Comparison of ENCODE assay signal across 8 cellular contexts in the genomic region with DNA sequence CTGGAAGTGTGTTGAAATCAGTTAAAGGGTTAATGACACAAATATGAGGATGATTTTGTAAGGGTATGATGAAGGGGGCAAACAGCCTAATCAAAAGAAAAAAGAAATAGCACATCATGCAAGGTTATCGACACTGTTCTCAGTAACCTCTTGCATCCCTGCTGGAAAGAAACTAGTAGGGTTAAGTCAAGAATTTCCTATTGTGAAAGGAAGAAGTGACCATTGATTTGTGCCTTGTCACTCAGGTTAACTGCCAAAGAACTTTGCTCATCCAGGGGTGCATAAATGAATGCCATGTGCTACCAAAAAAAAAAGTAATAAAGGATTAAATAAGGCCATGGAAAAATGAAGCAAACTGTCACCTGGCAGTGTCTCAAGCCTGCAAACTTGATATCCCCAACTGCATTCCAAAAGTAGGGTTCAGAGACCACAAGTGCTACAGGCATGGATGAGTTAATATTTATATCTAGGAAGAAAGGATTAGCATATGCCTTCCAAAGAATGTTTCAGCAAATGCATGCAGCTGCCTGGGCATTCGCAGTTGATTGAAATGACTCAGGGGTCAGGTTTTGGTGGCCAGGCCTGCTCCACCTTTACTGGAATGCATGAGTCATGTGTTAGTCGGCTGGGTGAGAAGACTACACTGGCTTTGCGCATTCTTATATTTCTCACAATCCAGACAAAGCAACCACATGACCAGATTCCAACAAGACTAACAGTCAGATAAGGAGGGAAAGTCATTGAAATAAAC.
DNase-seq lines count a peak whose midpoint lies in the region; ATAC-seq, FAIRE-seq and TF ChIP-seq lines count a peak whose summit lies in the region.

No MANE protein-coding gene starts in this region.

- H3K4me1 ChIP-seq in astrocyte (ENCODE audit: insufficient read depth, low read length) = peaks cover 23% of the 10 kb centered on the region

- H3K79me2 ChIP-seq in astrocyte (ENCODE audit: insufficient read depth, low read length) = no peaks in the 10 kb centered on the region

- CTCF ChIA-PET in activated CD8-positive, alpha-beta memory T cell treated with anti-CD3 and anti-CD28 coated beads, Interleukin-2, amount 10 ng/mL, durations not matched to agents 7 days and 5 days (lab: Charles Lee) = interaction anchor here (0.7 kb wide), 1 partner anchor 451 kb away, joined by 3 read pairs; no protein-coding TSS in a partner anchor

- TF ChIP-seq CTCF in astrocyte (IDR thresholded peaks at IDR 0.05; ENCODE audit: insufficient read depth, low read depth, low read length) (no peak), type B pancreatic cell (conservative IDR thresholded peaks at IDR 0.05) (no peak)

- ATAC-seq in activated CD8-positive, alpha-beta memory T cell treated with anti-CD3 and anti-CD28 coated beads, Interleukin-2, amount 10 ng/mL, durations not matched to agents 7 days and 5 days = no peak
- no peak for ATAC-seq in GM19328 (IDR thresholded peaks at IDR 0.05; ENCODE audit: unreplicated experiment)
- ATAC-seq in GM21619 (IDR thresholded peaks at IDR 0.05; ENCODE audit: unreplicated experiment) = no peak

- H3K27ac Mint-ChIP-seq in activated CD8-positive, alpha-beta memory T cell treated with anti-CD3 and anti-CD28 coated beads, Interleukin-2, amount 10 ng/mL, durations not matched to agents 7 days and 5 days = no peak overlapping the region
- H3K27ac Mint-ChIP-seq in astrocyte (ENCODE audit: unreplicated experiment) = peak overlapping the region; percentile 93
- peak overlapping the region; percentile 84 for H3K27ac Mint-ChIP-seq in type B pancreatic cell

- DNase-seq in activated CD8-positive, alpha-beta memory T cell treated with anti-CD3 and anti-CD28 coated beads, Interleukin-2, amount 10 ng/mL, durations not matched to agents 7 days and 5 days = peak; percentile 47
- DNase-seq in activated CD8-positive, alpha-beta memory T cell treated with anti-CD3 and anti-CD28 coated beads, Interleukin-2, amount 50 U/mL, for 48 hours = no peak
- peak; percentile 100 for DNase-seq in astrocyte (ENCODE audit: low read depth)
- peak; percentile 100 for DNase-seq in kidney tubule cell (ENCODE audit: low spot score)
- no peak for DNase-seq in type B pancreatic cell (ENCODE audit: extremely low spot score, unreplicated experiment)
- DNase-seq in GM19240 (ENCODE audit: insufficient read length, low spot score) = no peak

- no peak overlapping the region for H3K4me3 ChIP-seq in astrocyte (ENCODE audit: insufficient read depth, low read depth, low read length)

- H3K4me3 Mint-ChIP-seq in activated CD8-positive, alpha-beta memory T cell treated with anti-CD3 and anti-CD28 coated beads, Interleukin-2, amount 10 ng/mL, durations not matched to agents 7 days and 5 days = no peak overlapping the region
- H3K4me3 Mint-ChIP-seq in astrocyte (ENCODE audit: unreplicated experiment) (no peak overlapping the region), type B pancreatic cell (no peak overlapping the region)

- no peaks in the 10 kb centered on the region for H4K20me1 ChIP-seq in astrocyte (ENCODE audit: insufficient read depth, low read length)

- peaks cover 12% of the 10 kb centered on the region for H3K4me1 Mint-ChIP-seq in activated CD8-positive, alpha-beta memory T cell treated with anti-CD3 and anti-CD28 coated beads, Interleukin-2, amount 10 ng/mL, durations not matched to agents 7 days and 5 days
- H3K4me1 Mint-ChIP-seq in astrocyte (ENCODE audit: low read depth, unreplicated experiment) (peaks cover 31% of the 10 kb centered on the region), type B pancreatic cell (ENCODE audit: unreplicated experiment) (no peaks in the 10 kb centered on the region)

- peak overlapping the region; percentile 32 for H3K4me2 ChIP-seq in astrocyte (ENCODE audit: low read length)

- H3K9ac ChIP-seq in astrocyte (ENCODE audit: low read length) = peak overlapping the region; percentile 79

- H3K36me3 Mint-ChIP-seq in activated CD8-positive, alpha-beta memory T cell treated with anti-CD3 and anti-CD28 coated beads, Interleukin-2, amount 10 ng/mL, durations not matched to agents 7 days and 5 days = peaks cover 6% of the 10 kb centered on the region
- H3K36me3 Mint-ChIP-seq in astrocyte (ENCODE audit: low read depth, unreplicated experiment) (no peaks in the 10 kb centered on the region), type B pancreatic cell (no peaks in the 10 kb centered on the region)

- FAIRE-seq in astrocyte (lab: Jason Lieb, UNC) = peak; percentile 100

- H3K36me3 ChIP-seq in astrocyte (ENCODE audit: insufficient read depth, low read length) = no peaks in the 10 kb centered on the region

- peaks cover 2% of the 10 kb centered on the region for H3K9me3 Mint-ChIP-seq in activated CD8-positive, alpha-beta memory T cell treated with anti-CD3 and anti-CD28 coated beads, Interleukin-2, amount 10 ng/mL, durations not matched to agents 7 days and 5 days (ENCODE audit: low read depth)
- H3K9me3 Mint-ChIP-seq in astrocyte (ENCODE audit: unreplicated experiment) (no peaks in the 10 kb centered on the region), type B pancreatic cell (peaks cover 15% of the 10 kb centered on the region)

- H3K27ac ChIP-seq in astrocyte (ENCODE audit: low read depth, low read length) = peak overlapping the region; percentile 96

- no peak overlapping the region for H2AFZ ChIP-seq in astrocyte (ENCODE audit: low read depth, low read length)

- no peaks in the 10 kb centered on the region for H3K9me3 ChIP-seq in astrocyte (ENCODE audit: insufficient read depth, low read depth, low read length)

- no peaks in the 10 kb centered on the region for H3K27me3 ChIP-seq in astrocyte (ENCODE audit: insufficient read depth, low read length)

- H3K27me3 Mint-ChIP-seq in activated CD8-positive, alpha-beta memory T cell treated with anti-CD3 and anti-CD28 coated beads, Interleukin-2, amount 10 ng/mL, durations not matched to agents 7 days and 5 days = no peaks in the 10 kb centered on the region
- H3K27me3 Mint-ChIP-seq in astrocyte (ENCODE audit: low read depth, unreplicated experiment) (no peaks in the 10 kb centered on the region), type B pancreatic cell (no peaks in the 10 kb centered on the region)

Comparison
In these comparisons a context has a peak if more than half of its experiments do, and no peak if none do; other contexts are left out.
1. DNase-seq: peak in activated CD8-positive, alpha-beta memory T cell treated with anti-CD3 and anti-CD28 coated beads, Interleukin-2, amount 10 ng/mL, durations not matched to agents 7 days and 5 days (single experiment), astrocyte (single experiment) and kidney tubule cell (single experiment); none in activated CD8-positive, alpha-beta memory T cell treated with anti-CD3 and anti-CD28 coated beads, Interleukin-2, amount 50 U/mL, for 48 hours (single experiment), type B pancreatic cell (single experiment) and GM19240 (single experiment).